In the genomic region with DNA sequence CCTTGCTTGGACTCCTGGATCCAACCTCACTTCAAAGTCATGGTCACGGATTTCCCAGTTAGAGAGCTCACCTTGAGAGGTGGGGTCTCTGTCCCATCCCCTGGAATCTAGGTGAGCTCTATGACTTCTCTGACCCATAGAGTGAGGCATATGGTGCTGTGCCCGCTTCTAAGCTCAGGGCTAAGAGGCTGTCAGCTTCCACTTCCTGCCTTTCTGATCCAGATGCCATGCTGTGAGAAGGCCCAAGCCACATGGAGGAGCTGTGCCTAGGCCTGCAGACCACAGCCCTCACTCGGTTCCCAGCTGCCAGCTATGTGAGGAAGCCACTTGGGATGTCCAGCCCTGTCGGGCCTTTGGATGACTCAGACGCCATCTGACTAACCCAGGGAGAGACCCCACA, we compare ENCODE assay signal across 12 cellular contexts. TPM values are rescaled to one million over a fixed set of nuclear protein-coding genes. Genes with fewer than 3 reads are reported as not detected.
"Had no signal": no experiment of that assay in that cellular context is flagged by ENCODE, and none has a peak within 500 bp of the region (broad histone marks: within the 10 kb centered on the region; RNA-seq: fewer than 3 reads in every experiment).

No MANE protein-coding gene starts in this region.

RNA-seq across cellular contexts. Expression of a gene that starts 39.9 kb away (rescaled TPM):
- total RNA-seq: activated CD4-positive, alpha-beta T cell treated with anti-CD3 and anti-CD28 coated beads, Interleukin-2, amount 10 ng/mL, durations not matched to agents 24 days and 14 days; activated CD8-positive, alpha-beta memory T cell treated with anti-CD3 and anti-CD28 coated beads for 36 hours; activated CD8-positive, alpha-beta T cell treated with anti-CD3 and anti-CD28 coated beads for 36 hours; activated naive CD8-positive, alpha-beta T cell treated with anti-CD3 and anti-CD28 coated beads for 36 hours; activated T-cell treated with anti-CD3 and anti-CD28 coated beads, Interleukin-2, amount 50 U/mL, for 72 hours; activated T-helper 17 cell treated with anti-CD3 and anti-CD28 coated beads, Interleukin-2, amount 50 U/mL, for 72 hours; aorta; cardiac muscle cell; OCI-LY7; PC-9; SJSA1 had no signal
- polyA plus RNA-seq: cardiac muscle cell, SK-N-SH had no signal

RNA-seq across cellular contexts. Expression of a gene that starts 41.2 kb away (rescaled TPM):
- total RNA-seq: activated CD4-positive, alpha-beta T cell treated with anti-CD3 and anti-CD28 coated beads, Interleukin-2, amount 10 ng/mL, durations not matched to agents 24 days and 14 days; activated CD8-positive, alpha-beta memory T cell treated with anti-CD3 and anti-CD28 coated beads for 36 hours; activated CD8-positive, alpha-beta T cell treated with anti-CD3 and anti-CD28 coated beads for 36 hours; activated naive CD8-positive, alpha-beta T cell treated with anti-CD3 and anti-CD28 coated beads for 36 hours; activated T-cell treated with anti-CD3 and anti-CD28 coated beads, Interleukin-2, amount 50 U/mL, for 72 hours; activated T-helper 17 cell treated with anti-CD3 and anti-CD28 coated beads, Interleukin-2, amount 50 U/mL, for 72 hours; aorta; OCI-LY7; PC-9 had no signal
- polyA plus RNA-seq: aorta, SK-N-SH had no signal
